Comparison of ENCODE assay signal across 1 cellular context in genomic region chr16:85525464-85526117, GRCh38.
TF ChIP-seq lines count a peak whose summit lies in the region.

No MANE protein-coding gene starts in this region.

TF ChIP-seq in GM23338, 12 proteins besides CTCF, POLR2A, EP300 and RAD21 (continued from another document):
- no peak for TF ChIP-seq ZNF462 (CRISPR knock-in tag; IDR thresholded peaks at IDR 0.05)
- TF ChIP-seq JUNB (IDR thresholded peaks at IDR 0.05; ENCODE audit: unreplicated experiment) = no peak
- TF ChIP-seq REST (IDR thresholded peaks at IDR 0.05; ENCODE audit: unreplicated experiment) = no peak
- TF ChIP-seq EZH2 (IDR thresholded peaks at IDR 0.05; ENCODE audit: low read depth, unreplicated experiment) = no peak
- TF ChIP-seq STAT1 (IDR thresholded peaks at IDR 0.05; ENCODE audit: unreplicated experiment) = no peak
- TF ChIP-seq POLR2AphosphoS5 (IDR thresholded peaks at IDR 0.05; ENCODE audit: low read depth) = no peak
